In the genomic region with DNA sequence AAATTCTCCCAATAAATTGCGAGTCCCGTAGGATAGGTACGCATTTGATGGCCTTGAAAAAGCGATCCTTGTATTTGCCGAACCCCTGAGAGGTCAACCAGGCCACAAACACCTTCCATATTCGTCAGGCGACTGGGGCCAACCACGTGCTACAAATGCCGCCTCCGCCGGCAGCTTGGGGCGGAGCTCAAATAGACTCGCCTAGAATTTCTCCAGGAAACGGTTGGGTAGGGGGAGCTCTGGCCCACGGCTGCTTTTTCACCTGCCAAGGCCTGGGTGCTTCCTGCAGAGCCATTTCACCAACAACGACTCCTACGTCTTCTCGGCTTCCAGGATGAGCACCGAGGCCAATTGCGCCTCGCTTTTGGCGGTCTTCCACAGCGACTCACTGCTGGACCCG, we compare ENCODE assay signal across 1 cellular context.
TF ChIP-seq lines count a peak whose summit lies in the region.

No MANE protein-coding gene starts in this region.

TF ChIP-seq in H1, 55 proteins besides CTCF, POLR2A, EP300 and RAD21:
- TF ChIP-seq RFX5 (IDR thresholded peaks at IDR 0.05; ENCODE audit: borderline replicate concordance, low read depth, low read length) (no peak), TCF12 (IDR thresholded peaks at IDR 0.05; ENCODE audit: low read depth, low read length) (no peak), EZH2 (IDR thresholded peaks at IDR 0.05; ENCODE audit: low read depth, low read length, severe bottlenecking) (no peak), BACH1 (IDR thresholded peaks at IDR 0.05; ENCODE audit: low read length) (no peak)
- TF ChIP-seq, protein P1, sequence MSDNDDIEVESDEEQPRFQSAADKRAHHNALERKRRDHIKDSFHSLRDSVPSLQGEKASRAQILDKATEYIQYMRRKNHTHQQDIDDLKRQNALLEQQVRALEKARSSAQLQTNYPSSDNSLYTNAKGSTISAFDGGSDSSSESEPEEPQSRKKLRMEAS (IDR thresholded peaks at IDR 0.05) = peak; percentile 31; the same call in 1 of the 2 replicates
- TF ChIP-seq, protein P2, sequence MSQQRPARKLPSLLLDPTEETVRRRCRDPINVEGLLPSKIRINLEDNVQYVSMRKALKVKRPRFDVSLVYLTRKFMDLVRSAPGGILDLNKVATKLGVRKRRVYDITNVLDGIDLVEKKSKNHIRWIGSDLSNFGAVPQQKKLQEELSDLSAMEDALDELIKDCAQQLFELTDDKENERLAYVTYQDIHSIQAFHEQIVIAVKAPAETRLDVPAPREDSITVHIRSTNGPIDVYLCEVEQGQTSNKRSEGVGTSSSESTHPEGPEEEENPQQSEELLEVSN (IDR thresholded peaks at IDR 0.05) = peak; percentile 82
